ENCODE assay signal across 19 cellular contexts in the genomic region with DNA sequence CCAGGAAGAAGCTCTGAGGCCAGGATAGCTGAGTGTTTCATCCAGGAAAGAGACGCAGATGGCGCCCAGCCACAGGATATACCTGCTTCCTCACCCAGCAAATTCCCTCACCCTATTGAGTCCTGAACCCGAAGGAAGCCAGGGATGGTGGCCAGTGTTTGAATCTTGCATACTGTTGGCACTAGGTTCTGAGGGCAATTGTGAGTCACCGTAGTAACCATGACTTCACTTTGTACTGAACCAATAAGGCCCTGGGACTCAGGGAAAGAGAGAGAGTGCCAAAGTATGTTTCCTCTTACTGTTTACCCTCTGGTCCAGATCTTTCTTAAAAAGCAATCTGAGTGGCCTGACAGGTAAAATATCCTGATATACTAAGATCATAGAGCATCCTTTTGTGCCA. TPM values are rescaled to one million over a fixed set of nuclear protein-coding genes. Genes with fewer than 3 reads are reported as not detected.
DNase-seq lines count a peak whose midpoint lies in the region; ATAC-seq and TF ChIP-seq lines count a peak whose summit lies in the region.
"Had no signal": no experiment of that assay in that cellular context is flagged by ENCODE, and none has a peak within 500 bp of the region (broad histone marks: within the 10 kb centered on the region; RNA-seq: fewer than 3 reads in every experiment).

No MANE protein-coding gene starts in this region.

- TF ChIP-seq POLR2A in erythroblast (IDR thresholded peaks at IDR 0.05; ENCODE audit: low read length), result no peak

- DNase-seq in AG10803 (ENCODE audit: low read depth) (peak; percentile 0), ELR (ENCODE audit: low read depth) (peak; percentile 4), RWPE2 (ENCODE audit: low spot score) (no peak), fibroblast of peridontal ligament (ENCODE audit: extremely low read depth) (peak; percentile 8), glomerular visceral epithelial cell (ENCODE audit: extremely low spot score) (no peak), type B pancreatic cell (ENCODE audit: extremely low spot score, unreplicated experiment) (no peak), erythroblast (lab: John Stamatoyannopoulos, UW) (no peak)
- DNase-seq: activated CD4-positive, alpha-beta memory T cell treated with anti-CD3 and anti-CD28 coated beads for 36 hours; amniotic stem cell; CD8-positive, alpha-beta T cell; left ventricle myocardium inferior; naive B cell; NCI-H2107; SK-N-SH; stimulated activated CD4-positive, alpha-beta T cell treated with anti-CD3 and anti-CD28 coated beads, Interleukin-12 subunit alpha, Interleukin-12 subunit beta, amount 100 ng/mL, for 4 hours had no signal

- H3K27me3 ChIP-seq in RWPE2 (ENCODE audit: insufficient read depth, poor library complexity, severe bottlenecking), result no peaks in the 10 kb centered on the region

- H3K9me3 Mint-ChIP-seq in type B pancreatic cell, result no peaks in the 10 kb centered on the region
- H3K9me3 Mint-ChIP-seq: activated CD4-positive, alpha-beta memory T cell treated with anti-CD3 and anti-CD28 coated beads for 36 hours; activated T-helper 2 cell treated with anti-CD3 and anti-CD28 coated beads, Interferon-gamma antibody, Interleukin-2, Interleukin-4, amounts not matched to agents 10 μg/mL and 5 μg/mL and 100 μg/mL, durations not matched to agents 14 hours and 24 hours and 36 hours; CD8-positive, alpha-beta T cell; GM23338 had no signal

- no peak overlapping the region for H3K27ac Mint-ChIP-seq in type B pancreatic cell
- H3K27ac Mint-ChIP-seq: activated CD4-positive, alpha-beta memory T cell treated with anti-CD3 and anti-CD28 coated beads for 36 hours; activated T-helper 2 cell treated with anti-CD3 and anti-CD28 coated beads, Interferon-gamma antibody, Interleukin-2, Interleukin-4, amounts not matched to agents 10 μg/mL and 5 μg/mL and 100 μg/mL, durations not matched to agents 14 hours and 24 hours and 36 hours; CD8-positive, alpha-beta T cell; GM23338; naive B cell; progenitor cell of endocrine pancreas had no signal

- no peak overlapping the region for H3K27ac ChIP-seq in RWPE2 (ENCODE audit: poor library complexity, severe bottlenecking)
- H3K27ac ChIP-seq: left ventricle myocardium inferior had no signal

- no peaks in the 10 kb centered on the region for H3K4me1 Mint-ChIP-seq in type B pancreatic cell (ENCODE audit: unreplicated experiment)
- H3K4me1 Mint-ChIP-seq: naive B cell had no signal

- TF ChIP-seq CTCF in AG10803 (conservative IDR thresholded peaks at IDR 0.05; ENCODE audit: low read length) (no peak), RWPE2 (IDR thresholded peaks at IDR 0.05; ENCODE audit: poor library complexity, severe bottlenecking) (no peak), type B pancreatic cell (conservative IDR thresholded peaks at IDR 0.05) (no peak)

- peak; percentile 66 for ATAC-seq in RWPE2 (ENCODE audit: low read depth)
- no peak for ATAC-seq in HG02678 (IDR thresholded peaks at IDR 0.05; ENCODE audit: unreplicated experiment)
- ATAC-seq: CD8-positive, alpha-beta T cell; GM23338 had no signal

- no peaks in the 10 kb centered on the region for H3K27me3 Mint-ChIP-seq in type B pancreatic cell
- H3K27me3 Mint-ChIP-seq: activated CD4-positive, alpha-beta memory T cell treated with anti-CD3 and anti-CD28 coated beads for 36 hours; progenitor cell of endocrine pancreas had no signal

- H3K4me3 Mint-ChIP-seq in type B pancreatic cell, result no peak overlapping the region
- H3K4me3 Mint-ChIP-seq: activated CD4-positive, alpha-beta memory T cell treated with anti-CD3 and anti-CD28 coated beads for 36 hours; CD8-positive, alpha-beta T cell; GM23338; naive B cell had no signal

- no peaks in the 10 kb centered on the region for H3K36me3 Mint-ChIP-seq in type B pancreatic cell
- H3K36me3 Mint-ChIP-seq: activated CD4-positive, alpha-beta memory T cell treated with anti-CD3 and anti-CD28 coated beads for 36 hours; CD8-positive, alpha-beta T cell; naive B cell had no signal

- no peaks in the 10 kb centered on the region for H3K9me3 ChIP-seq in RWPE2 (ENCODE audit: severe bottlenecking)
- H3K9me3 ChIP-seq: left ventricle myocardium inferior, SK-N-SH had no signal

- no peaks in the 10 kb centered on the region for H3K4me1 ChIP-seq in RWPE2 (ENCODE audit: insufficient read depth, poor library complexity, severe bottlenecking)
- H3K4me1 ChIP-seq: left ventricle myocardium inferior had no signal

- H3K4me3 ChIP-seq in AG10803 (ENCODE audit: low read length) (no peak overlapping the region), RWPE2 (ENCODE audit: severe bottlenecking) (no peak overlapping the region)
- H3K4me3 ChIP-seq: GM23338, left ventricle myocardium inferior had no signal

- H3K36me3 ChIP-seq in RWPE2 (ENCODE audit: low read depth), result no peaks in the 10 kb centered on the region
- H3K36me3 ChIP-seq: left ventricle myocardium inferior had no signal

RNA-seq across cellular contexts. Expression of a gene that starts 25.6 kb away (rescaled TPM):
- total RNA-seq in type B pancreatic cell (ENCODE audit: low replicate concordance), result 2.6 and 4.8 TPM in 2 replicates

RNA-seq across cellular contexts. Expression of a gene that starts 51.5 kb away (rescaled TPM):
- 4.3 and 7.1 TPM in 2 replicates for total RNA-seq in type B pancreatic cell (ENCODE audit: low replicate concordance)

RNA-seq across cellular contexts. Expression of a gene that starts 52.2 kb away (rescaled TPM):
- 7.2 and 8.5 TPM in 2 replicates for total RNA-seq in type B pancreatic cell (ENCODE audit: low replicate concordance)

Comparison
In these comparisons a context has a peak if more than half of its experiments do, and no peak if none do; other contexts are left out.
1. DNase-seq: peak in AG10803 (single experiment), ELR (single experiment) and fibroblast of peridontal ligament (single experiment); none in RWPE2 (single experiment), glomerular visceral epithelial cell (single experiment), type B pancreatic cell (single experiment) and erythroblast (0 of 2).